Comparison of ENCODE assay signal across 16 cellular contexts in genomic region chr3:191350389-191351090, GRCh38. TPM values are rescaled to one million over a fixed set of nuclear protein-coding genes. Genes with fewer than 3 reads are reported as not detected.
DNase-seq lines count a peak whose midpoint lies in the region; ATAC-seq and TF ChIP-seq lines count a peak whose summit lies in the region.
"Had no signal": no experiment of that assay in that cellular context is flagged by ENCODE, and none has a peak within 500 bp of the region (broad histone marks: within the 10 kb centered on the region; RNA-seq: fewer than 3 reads in every experiment).

No MANE protein-coding gene starts in this region.

- peak overlapping the region in 2 of 12 donors; percentile 0 to 18 for H3K4me3 ChIP-seq in heart left ventricle
- peak overlapping the region in 1 of 2 donors; percentile 8 for H3K4me3 ChIP-seq in muscle layer of duodenum (ENCODE audit: low read depth in 1 of 2, low read length in 2 of 2)
- H3K4me3 ChIP-seq in vagina, result no peak overlapping the region
- no peak overlapping the region for H3K4me3 ChIP-seq in MG63
- H3K4me3 ChIP-seq: GM23248 had no signal

- TF ChIP-seq CTCF in heart left ventricle (IDR thresholded peaks at IDR 0.05) (no peak), vagina (IDR thresholded peaks at IDR 0.05) (no peak)

- ATAC-seq in heart left ventricle (peak in 2 of 4 donors; percentile 5 to 38), left ventricle myocardium superior (no peak), GM18907 (IDR thresholded peaks at IDR 0.05; ENCODE audit: unreplicated experiment) (no peak)
- ATAC-seq: activated CD4-positive, CD25-positive, alpha-beta regulatory T cell treated with anti-CD3 and anti-CD28 coated beads, Interleukin-2, amount 50 U/mL, for 24 hours; esophagus mucosa had no signal

- no peaks in the 10 kb centered on the region for H3K27me3 ChIP-seq in heart left ventricle
- no peaks in the 10 kb centered on the region for H3K27me3 ChIP-seq in muscle layer of duodenum (ENCODE audit: low read depth, low read length)
- H3K27me3 ChIP-seq in vagina, result no peaks in the 10 kb centered on the region
- H3K27me3 ChIP-seq in MG63, result no peaks in the 10 kb centered on the region

- peaks cover 5 to 95% (median 61%) of the 10 kb centered on the region in 12 donors for H3K4me1 ChIP-seq in heart left ventricle
- H3K4me1 ChIP-seq in muscle layer of duodenum (ENCODE audit: control insufficient read depth in 1 of 2, insufficient read depth in 2 of 2, low read length in 2 of 2), result peaks cover 6 to 49% of the 10 kb centered on the region in 2 donors
- H3K4me1 ChIP-seq in vagina, result peaks cover 63% of the 10 kb centered on the region

- intact Hi-C loops in heart left ventricle (cut with DNase I) (no loop called here), left ventricle myocardium superior (cut with micrococcal nuclease) (no loop called here), vagina (cut with DNase I) (no loop called here)

- DNase-seq in heart left ventricle (no peak), left ventricle myocardium superior (no peak), dermis microvascular lymphatic vessel endothelial cell (ENCODE audit: low read depth in 2 of 2) (peak; percentile 79 to 86), vagina (ENCODE audit: extremely low spot score in 2 of 2) (no peak), MG63 (no peak), NCI-H1048 (lab: John Stamatoyannopoulos, UW) (no peak)
- DNase-seq: GM23248, NCI-H1105, NCI-H524, occipital lobe, SHP77 had no signal

- peak overlapping the region; percentile 3 to 56 (median 36) for H3K27ac ChIP-seq in heart left ventricle
- H3K27ac ChIP-seq in muscle layer of duodenum (ENCODE audit: low read length), result peak overlapping the region; percentile 17
- H3K27ac ChIP-seq in vagina, result peak overlapping the region; percentile 30
- H3K27ac ChIP-seq: GM23248 had no signal

- H3K36me3 ChIP-seq in heart left ventricle (no peaks in the 10 kb centered on the region), muscle layer of duodenum (ENCODE audit: control insufficient read depth in 1 of 2, insufficient read depth in 2 of 2, low read length in 2 of 2) (no peaks in the 10 kb centered on the region), vagina (no peaks in the 10 kb centered on the region), MG63 (no peaks in the 10 kb centered on the region)

- 30 to 39% (median 33%) methylated on average over 5 of the region's 5 CpGs for WGBS in heart left ventricle, 4 donors

- TF ChIP-seq POLR2A in heart left ventricle (IDR thresholded peaks at IDR 0.05) (no peak), vagina (IDR thresholded peaks at IDR 0.05) (no peak)

- H3K9me3 ChIP-seq in heart left ventricle, result no peaks in the 10 kb centered on the region
- no peaks in the 10 kb centered on the region for H3K9me3 ChIP-seq in muscle layer of duodenum (ENCODE audit: control insufficient read depth in 1 of 2, low read length in 2 of 2)
- no peaks in the 10 kb centered on the region for H3K9me3 ChIP-seq in vagina
- H3K9me3 ChIP-seq in MG63, result no peaks in the 10 kb centered on the region

RNA-seq across cellular contexts. Expression of gene UTS2B, which starts 20.2 kb away (rescaled TPM):
- total RNA-seq in heart left ventricle (1 to 10 TPM in 1 of 9 donors, under 1 TPM in 1, not detected in 7; 0.43 to 1.1 TPM), left ventricle myocardium superior (0.42 TPM), dermis microvascular lymphatic vessel endothelial cell (not detected in 2 replicates), vagina (1.7 TPM)
- under 1 TPM in 1 of 2 donors, not detected in 1; 0.17 TPM for polyA plus RNA-seq in heart left ventricle
- total RNA-seq in MG63 (2014; rRNA removed; shearing (Covaris generic); ENCODE audit: low replicate concordance), result not detected in 2 replicates
- total RNA-seq: esophagus mucosa had no signal
- polyA plus RNA-seq: keratinocyte had no signal

RNA-seq across cellular contexts. Expression of gene CCDC50, which starts 21.3 kb away (rescaled TPM):
- 10 to 100 TPM; 42.9 to 75.7 (median 57.1) TPM for total RNA-seq in heart left ventricle
- 10 to 100 TPM; 16.1 to 49.5 TPM for polyA plus RNA-seq in heart left ventricle
- 55.2 TPM for total RNA-seq in left ventricle myocardium superior
- total RNA-seq in dermis microvascular lymphatic vessel endothelial cell, result 89.8 and 97.0 TPM in 2 replicates
- total RNA-seq in vagina, result 58.7 TPM
- 65.4 and 93.9 TPM in 2 replicates for total RNA-seq in MG63 (2014; rRNA removed; shearing (Covaris generic); ENCODE audit: low replicate concordance)

Comparison
In these comparisons a context has a peak if more than half of its experiments do, and no peak if none do; other contexts are left out.
1. DNase-seq: peak in dermis microvascular lymphatic vessel endothelial cell (2 of 2); none in heart left ventricle (0 of 5), left ventricle myocardium superior (single experiment), vagina (0 of 2), MG63 (single experiment) and NCI-H1048 (single experiment).
2. Peak in every context shown above with its lines, with median percentiles within 50 percentile points of each other: H3K27ac ChIP-seq.